Comparison of ENCODE assay signal across 20 cellular contexts in genomic region chr3:63874769-63875168, GRCh38.
DNase-seq lines count a peak whose midpoint lies in the region; ATAC-seq and TF ChIP-seq lines count a peak whose summit lies in the region.
"Had no signal": no experiment of that assay in that cellular context is flagged by ENCODE, and none has a peak within 500 bp of the region (broad histone marks: within the 10 kb centered on the region; RNA-seq: fewer than 3 reads in every experiment).

No MANE protein-coding gene starts in this region.

- peak overlapping the region; percentile 71 for H3K27ac ChIP-seq in neutrophil
- H3K27ac ChIP-seq: neural progenitor cell, SK-N-MC had no signal

- H3K27me3 ChIP-seq in neutrophil: no peaks in the 10 kb centered on the region
- H3K27me3 ChIP-seq: neural progenitor cell had no signal

- peak; percentile 5 for DNase-seq in GF-D8 (lab: John Stamatoyannopoulos, UW)
- DNase-seq in MV-4-11 (lab: John Stamatoyannopoulos, UW): peak; percentile 62
- no peak for DNase-seq in erythroblast (lab: John Stamatoyannopoulos, UW)
- DNase-seq: activated CD4-positive, alpha-beta T cell treated with anti-CD3 and anti-CD28 coated beads for 36 hours; activated CD8-positive, alpha-beta memory T cell treated with anti-CD3 and anti-CD28 coated beads for 24 hours; activated T-cell treated with anti-CD3 and anti-CD28 coated beads, Interleukin-2, amount 50 U/mL, for 24 hours; CD4-positive, alpha-beta T cell; Kasumi-1; left colon; NCI-H1092 treated with DMSO at 0.1 percent for 48 hours; posterior cingulate gyrus; right cardiac atrium; stimulated activated CD4-positive, alpha-beta T cell treated with anti-CD3 and anti-CD28 coated beads, Interleukin-2, amount 100 ng/mL, for 48 hours; T-helper 2 cell had no signal

- peak; percentile 54 for ATAC-seq in GM19452 (IDR thresholded peaks at IDR 0.05; ENCODE audit: unreplicated experiment)
- no peak for ATAC-seq in HG03108 (IDR thresholded peaks at IDR 0.05; ENCODE audit: unreplicated experiment)
- no peak for ATAC-seq in GM18870 (IDR thresholded peaks at IDR 0.05; ENCODE audit: unreplicated experiment)
- ATAC-seq: activated CD4-positive, alpha-beta T cell treated with anti-CD3 and anti-CD28 coated beads for 36 hours; left colon; right cardiac atrium had no signal

- no peaks in the 10 kb centered on the region for H3K9me3 ChIP-seq in neutrophil

- no peaks in the 10 kb centered on the region for H3K36me3 ChIP-seq in neutrophil
- H3K36me3 ChIP-seq: neural progenitor cell had no signal

- no peak for TF ChIP-seq CTCF in neutrophil (IDR thresholded peaks at IDR 0.05)

- no peak overlapping the region for H3K4me3 ChIP-seq in neutrophil (ENCODE audit: low read depth in 1 of 2, low read length in 1 of 2)
- H3K4me3 ChIP-seq: neural progenitor cell, SK-N-MC had no signal

- no peak for TF ChIP-seq POLR2A in erythroblast (IDR thresholded peaks at IDR 0.05; ENCODE audit: low read length)

- peaks cover 10 to 12% of the 10 kb centered on the region in 2 experiments for H3K4me1 ChIP-seq in neutrophil (ENCODE audit: control insufficient read depth in 1 of 2, insufficient read depth in 1 of 2, low read depth in 1 of 2, low read length in 1 of 2)

Comparison
In these comparisons a context has a peak if more than half of its experiments do, and no peak if none do; other contexts are left out.
1. DNase-seq: peak in GF-D8 (single experiment) and MV-4-11 (single experiment); none in erythroblast (0 of 2).